In the genomic region with DNA sequence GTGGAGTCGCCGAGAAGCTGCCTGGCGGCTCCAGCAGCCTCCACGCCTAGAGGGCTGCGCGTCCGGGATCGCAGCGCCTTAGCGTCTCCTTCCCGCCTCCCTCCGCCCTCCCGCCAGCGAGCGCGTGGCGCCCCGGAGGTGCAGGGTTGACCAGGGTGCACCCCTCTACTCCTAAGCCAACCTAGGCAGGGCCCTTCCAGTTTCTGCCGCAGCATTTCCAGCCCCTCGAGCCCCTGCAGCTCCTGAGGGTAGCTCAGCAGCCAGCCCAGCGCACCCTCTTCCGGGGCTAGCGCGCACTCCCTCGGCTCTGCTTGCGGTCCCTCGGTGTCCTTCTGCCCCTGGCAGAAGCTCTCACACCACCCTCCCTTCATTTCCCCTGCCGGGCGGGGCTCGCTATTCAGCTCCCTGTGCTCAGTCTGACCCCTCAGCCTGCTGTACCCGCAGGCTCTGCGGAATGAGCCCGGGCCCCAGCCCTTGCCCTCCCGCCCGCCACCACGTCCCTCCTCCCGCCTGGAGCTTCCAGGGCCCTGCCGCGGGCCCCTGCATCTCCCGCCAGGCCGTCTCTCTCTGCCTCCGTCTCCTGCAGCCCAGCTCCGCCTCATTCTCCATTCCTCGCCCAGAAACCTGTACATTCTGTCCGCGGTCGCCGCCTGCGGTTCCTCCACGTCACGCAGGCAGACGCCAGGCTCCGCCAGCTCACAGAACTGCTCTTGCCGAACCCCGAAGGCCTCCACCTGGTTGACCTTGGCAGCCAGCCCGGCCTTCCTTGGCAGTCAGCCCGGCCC, we compare ENCODE assay signal across 8 cellular contexts.
A peak's percentile ranks its signal among the peaks of the same experiment; 100 is the strongest.
DNase-seq lines count a peak whose midpoint lies in the region; ATAC-seq and TF ChIP-seq lines count a peak whose summit lies in the region.

No MANE protein-coding gene starts in this region.

- peak overlapping the region; percentile 58 for H3K4me3 ChIP-seq in ectodermal cell (ENCODE audit: insufficient read depth, low read depth, low read length)
- peak overlapping the region; percentile 47 to 49 for H3K4me3 ChIP-seq in left lung

- WGBS in ectodermal cell, 2 experiments, result 4 to 6% methylated on average over 57 of the region's 57 CpGs

- ATAC-seq in left lung, result peak; percentile 93
- ATAC-seq in GM21576 (IDR thresholded peaks at IDR 0.05; ENCODE audit: unreplicated experiment), result no peak
- no peak for ATAC-seq in GM21423 (IDR thresholded peaks at IDR 0.05; ENCODE audit: unreplicated experiment)

- peak; percentile 72 for DNase-seq in G401 (ENCODE audit: low spot score)
- peak; percentile 87 for DNase-seq in NCI-H1092 (lab: John Stamatoyannopoulos, UW)
- DNase-seq in activated CD4-positive, alpha-beta T cell treated with anti-CD3 and anti-CD28 coated beads for 48 hours, result peak; percentile 65
- DNase-seq in left lung, result peak; percentile 78 to 88
- DNase-seq in stimulated activated CD4-positive, alpha-beta T cell treated with anti-CD3 and anti-CD28 coated beads, Interleukin-15, amount 100 ng/mL, for 24 hours, result peak; percentile 72

- H3K27me3 ChIP-seq in ectodermal cell (ENCODE audit: control insufficient read depth, insufficient read depth, low read length, poor library complexity, severe bottlenecking) (peaks cover 28% of the 10 kb centered on the region), left lung (peaks cover 0 to 45% of the 10 kb centered on the region in 2 donors)

- in situ Hi-C loops in G401 (cut with HindIII; ENCODE audit: low sequenced_read_pairs), result no loop called here

- H3K27ac ChIP-seq in ectodermal cell (ENCODE audit: insufficient read depth, low read depth, low read length, poor library complexity, severe bottlenecking), result peak overlapping the region; percentile 20
- H3K27ac ChIP-seq in left lung, result peak overlapping the region; percentile 56 to 75

- intact Hi-C loops in left lung (cut with DNase I), result no loop called here

- H3K4me1 ChIP-seq in ectodermal cell (ENCODE audit: control insufficient read depth, insufficient read depth, low read length), result no peaks in the 10 kb centered on the region
- H3K4me1 ChIP-seq in left lung, result peaks cover 0 to 15% of the 10 kb centered on the region in 2 donors

- H3K9me3 ChIP-seq in ectodermal cell (ENCODE audit: control insufficient read depth, low read length), result no peaks in the 10 kb centered on the region
- H3K9me3 ChIP-seq in left lung, result no peaks in the 10 kb centered on the region

- no peaks in the 10 kb centered on the region for H3K36me3 ChIP-seq in ectodermal cell (ENCODE audit: control insufficient read depth, insufficient read depth, low read length)
- H3K36me3 ChIP-seq in left lung, result no peaks in the 10 kb centered on the region

- peak in 1 of 2 donors; percentile 12 for TF ChIP-seq CTCF in left lung (IDR thresholded peaks at IDR 0.05)
